In genomic region chr18:74897971-74898657, GRCh38 we compare ENCODE assay signal across 14 cellular contexts.
DNase-seq lines count a peak whose midpoint lies in the region; ATAC-seq and TF ChIP-seq lines count a peak whose summit lies in the region.
"Had no signal": no experiment of that assay in that cellular context is flagged by ENCODE, and none has a peak within 500 bp of the region (broad histone marks: within the 10 kb centered on the region; RNA-seq: fewer than 3 reads in every experiment).

No MANE protein-coding gene starts in this region.

- DNase-seq in EH (ENCODE audit: low read depth) = peak; percentile 78
- DNase-seq in RKO (ENCODE audit: low spot score) = peak; percentile 11
- DNase-seq in endothelial cell (ENCODE audit: low spot score) = no peak
- DNase-seq in non-pigmented ciliary epithelial cell (ENCODE audit: low read depth) = peak; percentile 18
- no peak for DNase-seq in trophoblast cell
- no peak for DNase-seq in progenitor cell of endocrine pancreas (ENCODE audit: low spot score, unreplicated experiment)
- no peak for DNase-seq in SHP77 (lab: John Stamatoyannopoulos, UW)
- DNase-seq: activated CD8-positive, alpha-beta T cell treated with anti-CD3 and anti-CD28 coated beads for 36 hours; activated naive CD4-positive, alpha-beta T cell treated with anti-CD3 and anti-CD28 coated beads, Interleukin-2, amount 10 ng/mL, durations not matched to agents 7 days and 5 days; psoas muscle; RPMI8226 had no signal

- no peaks in the 10 kb centered on the region for H3K79me1 ChIP-seq in trophoblast cell (ENCODE audit: low read length)

- no peak overlapping the region for H2AK5ac ChIP-seq in trophoblast cell (ENCODE audit: low read length)

- H3K36me3 Mint-ChIP-seq in endothelial cell (ENCODE audit: low read depth, unreplicated experiment) (no peaks in the 10 kb centered on the region), progenitor cell of endocrine pancreas (ENCODE audit: insufficient read depth) (no peaks in the 10 kb centered on the region)
- H3K36me3 Mint-ChIP-seq: activated naive CD4-positive, alpha-beta T cell treated with anti-CD3 and anti-CD28 coated beads, Interleukin-2, amount 10 ng/mL, durations not matched to agents 7 days and 5 days had no signal

- H4K12ac ChIP-seq in trophoblast cell (ENCODE audit: low read depth, low read length) = no peak overlapping the region

- H2BK120ac ChIP-seq in trophoblast cell (ENCODE audit: insufficient read depth, low read length, poor library complexity) = no peak overlapping the region

- no peak overlapping the region for H3K9ac ChIP-seq in trophoblast cell (ENCODE audit: low read length)

- no peak overlapping the region for H2BK12ac ChIP-seq in trophoblast cell (ENCODE audit: low read length)

- H3K4ac ChIP-seq in trophoblast cell (ENCODE audit: low read depth, low read length) = no peak overlapping the region

- H4K8ac ChIP-seq in trophoblast cell (ENCODE audit: low read depth, low read length) = no peak overlapping the region

- no peak overlapping the region for H3K23ac ChIP-seq in trophoblast cell (ENCODE audit: low read length)

- H3K4me3 Mint-ChIP-seq in endothelial cell (ENCODE audit: unreplicated experiment) = no peak overlapping the region
- H3K4me3 Mint-ChIP-seq in progenitor cell of endocrine pancreas (ENCODE audit: low read depth) = no peak overlapping the region
- H3K4me3 Mint-ChIP-seq: activated CD8-positive, alpha-beta T cell treated with anti-CD3 and anti-CD28 coated beads for 36 hours; activated naive CD4-positive, alpha-beta T cell treated with anti-CD3 and anti-CD28 coated beads, Interleukin-2, amount 10 ng/mL, durations not matched to agents 7 days and 5 days; memory B cell had no signal

- ATAC-seq in GM21390 (IDR thresholded peaks at IDR 0.05; ENCODE audit: unreplicated experiment) = no peak
- ATAC-seq: activated CD8-positive, alpha-beta T cell treated with anti-CD3 and anti-CD28 coated beads for 36 hours; psoas muscle had no signal

- H3K79me2 ChIP-seq in trophoblast cell (ENCODE audit: control insufficient read depth, insufficient read depth, low read length, poor library complexity) = no peaks in the 10 kb centered on the region

- no peaks in the 10 kb centered on the region for H3K27me3 ChIP-seq in trophoblast cell (ENCODE audit: insufficient read depth, low read length)

- H2BK5ac ChIP-seq in trophoblast cell (ENCODE audit: low read depth, low read length, poor library complexity) = no peak overlapping the region

- H3K36me3 ChIP-seq in trophoblast cell (ENCODE audit: control insufficient read depth in 1 of 2, insufficient read depth in 2 of 2, low read length in 2 of 2) = no peaks in the 10 kb centered on the region

- H4K91ac ChIP-seq in trophoblast cell (ENCODE audit: low read depth, low read length) = no peak overlapping the region

- H3K4me2 ChIP-seq in trophoblast cell (ENCODE audit: low read length) = no peak overlapping the region

- H3K4me1 Mint-ChIP-seq in endothelial cell (ENCODE audit: unreplicated experiment) = peaks cover 9% of the 10 kb centered on the region
- H3K4me1 Mint-ChIP-seq in progenitor cell of endocrine pancreas (ENCODE audit: low read depth) = peaks cover 19% of the 10 kb centered on the region
- H3K4me1 Mint-ChIP-seq: memory B cell had no signal

- no peak overlapping the region for H2AFZ ChIP-seq in trophoblast cell (ENCODE audit: insufficient read depth, low read length, poor library complexity)

- H3K4me3 ChIP-seq in trophoblast cell (ENCODE audit: low read depth, low read length) = no peak overlapping the region
- H3K4me3 ChIP-seq: psoas muscle had no signal

- no peak overlapping the region for H3K27ac ChIP-seq in trophoblast cell (ENCODE audit: low read depth, low read length)
- H3K27ac ChIP-seq: HL-60, psoas muscle had no signal

- no CpG with 5 or more reads among the region's 5 CpGs for WGBS in trophoblast cell (ENCODE audit: extremely low coverage, insufficient coverage, insufficient read length)

- H3K27me3 Mint-ChIP-seq in endothelial cell (ENCODE audit: unreplicated experiment) = no peaks in the 10 kb centered on the region
- peaks cover 5% of the 10 kb centered on the region for H3K27me3 Mint-ChIP-seq in progenitor cell of endocrine pancreas
- H3K27me3 Mint-ChIP-seq: activated CD8-positive, alpha-beta T cell treated with anti-CD3 and anti-CD28 coated beads for 36 hours; activated naive CD4-positive, alpha-beta T cell treated with anti-CD3 and anti-CD28 coated beads, Interleukin-2, amount 10 ng/mL, durations not matched to agents 7 days and 5 days; memory B cell had no signal

- H3K9me3 Mint-ChIP-seq in endothelial cell (ENCODE audit: unreplicated experiment) = no peaks in the 10 kb centered on the region
- no peaks in the 10 kb centered on the region for H3K9me3 Mint-ChIP-seq in progenitor cell of endocrine pancreas (ENCODE audit: low read depth)
- H3K9me3 Mint-ChIP-seq: activated CD8-positive, alpha-beta T cell treated with anti-CD3 and anti-CD28 coated beads for 36 hours; activated naive CD4-positive, alpha-beta T cell treated with anti-CD3 and anti-CD28 coated beads, Interleukin-2, amount 10 ng/mL, durations not matched to agents 7 days and 5 days; memory B cell had no signal

- peak overlapping the region; percentile 63 for H3K27ac Mint-ChIP-seq in endothelial cell (ENCODE audit: unreplicated experiment)
- no peak overlapping the region for H3K27ac Mint-ChIP-seq in progenitor cell of endocrine pancreas
- H3K27ac Mint-ChIP-seq: activated CD8-positive, alpha-beta T cell treated with anti-CD3 and anti-CD28 coated beads for 36 hours; activated naive CD4-positive, alpha-beta T cell treated with anti-CD3 and anti-CD28 coated beads, Interleukin-2, amount 10 ng/mL, durations not matched to agents 7 days and 5 days; memory B cell had no signal

- H3K9me3 ChIP-seq in trophoblast cell (ENCODE audit: insufficient read depth, low read depth, low read length) = no peaks in the 10 kb centered on the region
- H3K9me3 ChIP-seq: psoas muscle had no signal

- no peak overlapping the region for H3K18ac ChIP-seq in trophoblast cell (ENCODE audit: low read length)

- no peak for TF ChIP-seq CTCF in endothelial cell (IDR thresholded peaks at IDR 0.05; ENCODE audit: unreplicated experiment)
- no peak for TF ChIP-seq CTCF in progenitor cell of endocrine pancreas (IDR thresholded peaks at IDR 0.05; ENCODE audit: unreplicated experiment)

- H3K4me1 ChIP-seq in trophoblast cell (ENCODE audit: control insufficient read depth in 1 of 2, insufficient read depth in 2 of 2, low read length in 2 of 2) = peaks cover 2 to 3% of the 10 kb centered on the region in 2 experiments
- H3K4me1 ChIP-seq: psoas muscle had no signal

- H3K14ac ChIP-seq in trophoblast cell (ENCODE audit: low read length) = no peak overlapping the region

Comparison
In these comparisons a context has a peak if more than half of its experiments do, and no peak if none do; other contexts are left out.
1. DNase-seq: peak in EH (single experiment), RKO (single experiment) and non-pigmented ciliary epithelial cell (single experiment); none in endothelial cell (single experiment), trophoblast cell (0 of 2), progenitor cell of endocrine pancreas (single experiment) and SHP77 (0 of 2).